ENCODE assay signal across 7 cellular contexts in genomic region chr11:109939176-109939810, GRCh38.
DNase-seq lines count a peak whose midpoint lies in the region; ATAC-seq, FAIRE-seq and TF ChIP-seq lines count a peak whose summit lies in the region.

No MANE protein-coding gene starts in this region.

- H3K9me2 ChIP-seq in PC-3 (replicated peaks; ENCODE audit: low read length): no peaks in the 10 kb centered on the region

- H3K27me3 ChIP-seq in PC-3 (ENCODE audit: low read length) (no peaks in the 10 kb centered on the region), endothelial cell of umbilical vein (ENCODE audit: control insufficient read depth in 2 of 2, insufficient read depth in 2 of 2, low read length in 2 of 2) (no peaks in the 10 kb centered on the region)

- no TSS peak for BruUV-seq in PC-3 (replicated peaks; lab: Mats Ljungman, UMichigan)
- no TSS peak for BruUV-seq in endothelial cell of umbilical vein (replicated peaks; lab: Mats Ljungman, UMichigan)

- peak overlapping the region; percentile 62; the same call in 1 of the 2 replicates for H3K9ac ChIP-seq in PC-3 (ENCODE audit: low read length)
- no peak overlapping the region for H3K9ac ChIP-seq in endothelial cell of umbilical vein (replicated peaks; ENCODE audit: extremely low read depth, insufficient read depth, low read length)

- H3K36me3 ChIP-seq in PC-3 (ENCODE audit: low read depth, low read length) (no peaks in the 10 kb centered on the region), endothelial cell of umbilical vein (ENCODE audit: control insufficient read depth in 2 of 2, extremely low read depth in 1 of 2, insufficient read depth in 2 of 2, low read length in 2 of 2) (no peaks in the 10 kb centered on the region)

- DNase-seq in Kasumi-1 (lab: John Stamatoyannopoulos, UW): peak; percentile 82 to 89
- peak; percentile 94 for DNase-seq in PC-3
- DNase-seq in endothelial cell of umbilical vein (ENCODE audit: low read depth, low spot score): peak; percentile 80
- peak; percentile 28 for DNase-seq in middle frontal gyrus (ENCODE audit: extremely low spot score, low spot score)
- no peak for DNase-seq in T-cell

- peak overlapping the region; percentile 85 for H3K27ac ChIP-seq in PC-3 (ENCODE audit: low read length)
- H3K27ac ChIP-seq in endothelial cell of umbilical vein (ENCODE audit: insufficient read depth, low read depth, low read length): no peak overlapping the region

- H2AFZ ChIP-seq in PC-3 (ENCODE audit: low read length) (no peak overlapping the region), endothelial cell of umbilical vein (ENCODE audit: low read depth, low read length) (no peak overlapping the region)

- dilution Hi-C loops in endothelial cell of umbilical vein (cut with MboI; ENCODE audit: extremely low pct_ligation_motif_present, low sequenced_read_pairs): no loop called here

- no peaks in the 10 kb centered on the region for H4K20me1 ChIP-seq in PC-3 (ENCODE audit: low read length)
- H4K20me1 ChIP-seq in endothelial cell of umbilical vein (replicated peaks; ENCODE audit: control insufficient read depth, extremely low read depth, insufficient read depth, low read length): no peaks in the 10 kb centered on the region

- no peak overlapping the region for H3K27ac Mint-ChIP-seq in activated T-helper 17 cell treated with anti-CD3 and anti-CD28 coated beads, Interleukin-2, amount 50 U/mL, for 72 hours
- H3K27ac Mint-ChIP-seq in T-cell: no peak overlapping the region

- no peaks in the 10 kb centered on the region for H3K4me1 Mint-ChIP-seq in activated T-helper 17 cell treated with anti-CD3 and anti-CD28 coated beads, Interleukin-2, amount 50 U/mL, for 72 hours
- H3K4me1 Mint-ChIP-seq in T-cell: no peaks in the 10 kb centered on the region

- H3K79me2 ChIP-seq in PC-3 (ENCODE audit: low read length) (no peaks in the 10 kb centered on the region), endothelial cell of umbilical vein (ENCODE audit: control insufficient read depth, insufficient read depth, low read length) (no peaks in the 10 kb centered on the region)

- no peaks in the 10 kb centered on the region for H3K9me1 ChIP-seq in endothelial cell of umbilical vein (replicated peaks; ENCODE audit: control insufficient read depth, extremely low read depth, insufficient read depth, low read length)

- peak; percentile 28 for FAIRE-seq in endothelial cell of umbilical vein (lab: Jason Lieb, UNC)

- TF ChIP-seq CTCF in GM12872 (IDR thresholded peaks at IDR 0.05; ENCODE audit: insufficient read depth, low read depth, low read length) (peak; percentile 61), PC-3 (conservative IDR thresholded peaks at IDR 0.05; ENCODE audit: low read depth, low read length) (peak; percentile 97), endothelial cell of umbilical vein (IDR thresholded peaks at IDR 0.05; ENCODE audit: extremely low read depth in 1 of 2, insufficient read depth in 1 of 2, low read depth in 1 of 2, low read length in 2 of 2) (peak; percentile 57 to 61)

- H3K4me2 ChIP-seq in PC-3 (ENCODE audit: low read length) (no peak overlapping the region), endothelial cell of umbilical vein (ENCODE audit: insufficient read depth, low read length) (no peak overlapping the region)

- no peaks in the 10 kb centered on the region for H3K36me3 Mint-ChIP-seq in activated T-helper 17 cell treated with anti-CD3 and anti-CD28 coated beads, Interleukin-2, amount 50 U/mL, for 72 hours (ENCODE audit: low read depth)
- no peaks in the 10 kb centered on the region for H3K36me3 Mint-ChIP-seq in T-cell

- no peaks in the 10 kb centered on the region for H3K9me3 ChIP-seq in PC-3 (ENCODE audit: low read length)
- H3K9me3 ChIP-seq in endothelial cell of umbilical vein (replicated peaks; ENCODE audit: control insufficient read depth, insufficient read depth, low read length): no peaks in the 10 kb centered on the region

- no peak overlapping the region for H3K4me3 Mint-ChIP-seq in activated T-helper 17 cell treated with anti-CD3 and anti-CD28 coated beads, Interleukin-2, amount 50 U/mL, for 72 hours
- no peak overlapping the region for H3K4me3 Mint-ChIP-seq in T-cell

- no peak for TF ChIP-seq POLR2A in endothelial cell of umbilical vein (IDR thresholded peaks at IDR 0.05; ENCODE audit: low read depth, low read length)

- H3K4me3 ChIP-seq in PC-3 (ENCODE audit: low read length) (no peak overlapping the region), endothelial cell of umbilical vein (replicated peaks in 1 of 3; ENCODE audit: insufficient read depth in 1 of 3, low read depth in 1 of 3, low read length in 3 of 3) (no peak overlapping the region)

- H3K9me3 Mint-ChIP-seq in activated T-helper 17 cell treated with anti-CD3 and anti-CD28 coated beads, Interleukin-2, amount 50 U/mL, for 72 hours: no peaks in the 10 kb centered on the region
- no peaks in the 10 kb centered on the region for H3K9me3 Mint-ChIP-seq in T-cell

- ATAC-seq in PC-3 (peak; percentile 68), T-cell (replicated peaks in 1 of 4) (no peak)
- ATAC-seq in activated T-helper 17 cell treated with anti-CD3 and anti-CD28 coated beads, Interleukin-2, amount 50 U/mL, for 72 hours (replicated peaks): no peak

- intact Hi-C loops in PC-3 (cut with micrococcal nuclease) (loop anchor here (1.0 to 10.0 kb wide), 4 partner anchors 86 to 1241 kb away; no protein-coding TSS in a partner anchor), endothelial cell of umbilical vein (cut with micrococcal nuclease) (loop anchor here (1.0 to 10.0 kb wide), 5 partner anchors 86 to 1241 kb away; no protein-coding TSS in a partner anchor)

- peaks cover 17% of the 10 kb centered on the region for H3K27me3 Mint-ChIP-seq in activated T-helper 17 cell treated with anti-CD3 and anti-CD28 coated beads, Interleukin-2, amount 50 U/mL, for 72 hours
- H3K27me3 Mint-ChIP-seq in T-cell: peaks cover 12 to 13% of the 10 kb centered on the region in 2 donors

- peaks cover 22% of the 10 kb centered on the region for H3K4me1 ChIP-seq in PC-3 (ENCODE audit: insufficient read depth, low read length)
- no peaks in the 10 kb centered on the region for H3K4me1 ChIP-seq in endothelial cell of umbilical vein (ENCODE audit: control insufficient read depth, extremely low read depth, insufficient read depth, low read length)

- H3F3A ChIP-seq in PC-3 (ENCODE audit: low read length, unreplicated experiment): no peaks in the 10 kb centered on the region

- CTCF ChIA-PET in PC-3 (lab: Charles Lee) (interaction anchor here (0.6 to 1.3 kb wide), 13 partner anchors 74 to 1333 kb away, joined by 3 to 15 read pairs (median 3); partner anchors contain the start of genes RDX and ZC3H12C), endothelial cell of umbilical vein (lab: Charles Lee) (interaction anchor here (0.6 to 4.4 kb wide), 65 partner anchors 9 to 1281 kb away, joined by 3 to 370 read pairs (median 4); partner anchors contain the start of genes DDX10, FDX1 and ZC3H12C), T-cell (lab: Charles Lee) (no interaction called here)

- POLR2A ChIA-PET in PC-3 (lab: Charles Lee; ENCODE audit: unreplicated experiment): interaction anchor here (0.6 to 0.7 kb wide), 2 partner anchors 648 to 1497 kb away, joined by 4 to 7 read pairs; no protein-coding TSS in a partner anchor
- POLR2A ChIA-PET in endothelial cell of umbilical vein (lab: Charles Lee): no interaction called here
- POLR2A ChIA-PET in T-cell (lab: Charles Lee): no interaction called here

TF ChIP-seq in endothelial cell of umbilical vein, 7 proteins besides CTCF, POLR2A, EP300 and RAD21:
- TF ChIP-seq FOS (IDR thresholded peaks at IDR 0.05; ENCODE audit: borderline replicate concordance, insufficient read depth, low read length) (no peak), MAX (IDR thresholded peaks at IDR 0.05; ENCODE audit: insufficient read depth, insufficient read length) (no peak), POLR2AphosphoS5 (IDR thresholded peaks at IDR 0.05; ENCODE audit: insufficient read depth, low read depth, low read length) (no peak), JUN (IDR thresholded peaks at IDR 0.05; ENCODE audit: borderline replicate concordance, insufficient read depth, insufficient read length, low read depth) (no peak), GATA2 (IDR thresholded peaks at IDR 0.05; ENCODE audit: insufficient read depth, insufficient read length, low read depth, low read length) (no peak), MYC (IDR thresholded peaks at IDR 0.05; ENCODE audit: low read depth, low read length) (no peak), EZH2 (IDR thresholded peaks at IDR 0.05; ENCODE audit: borderline replicate concordance, low read depth, low read length, severe bottlenecking) (no peak)

Comparison
In these comparisons a context has a peak if more than half of its experiments do, and no peak if none do; other contexts are left out.
1. DNase-seq: peak in Kasumi-1 (2 of 2), PC-3 (single experiment), endothelial cell of umbilical vein (single experiment) and middle frontal gyrus (single experiment); none in T-cell (0 of 34).
2. CTCF ChIA-PET loops: an anchor here in PC-3 (0.6 to 1.3 kb wide) and endothelial cell of umbilical vein (0.6 to 4.4 kb wide); none called in T-cell.
3. Peak in every context shown above with its lines, with median percentiles within 50 percentile points of each other: CTCF ChIP-seq.